ENCODE assay signal across 20 cellular contexts in genomic region chr15:56959318-56959648, GRCh38. TPM values are rescaled to one million over a fixed set of nuclear protein-coding genes. Genes with fewer than 3 reads are reported as not detected.
DNase-seq lines count a peak whose midpoint lies in the region; ATAC-seq, FAIRE-seq and TF ChIP-seq lines count a peak whose summit lies in the region.
"Had no signal": no experiment of that assay in that cellular context is flagged by ENCODE, and none has a peak within 500 bp of the region (broad histone marks: within the 10 kb centered on the region; RNA-seq: fewer than 3 reads in every experiment).

No MANE protein-coding gene starts in this region.

- H3K36me3 Mint-ChIP-seq in WTC11: peaks cover 14% of the 10 kb centered on the region

- H4K20me1 ChIP-seq in HepG2 (ENCODE audit: insufficient read depth, low read length): peaks cover 4% of the 10 kb centered on the region

- H3K4me1 Mint-ChIP-seq in WTC11: peaks cover 57% of the 10 kb centered on the region

- peak overlapping the region; percentile 58; the same call in 1 of the 2 replicates for H3K27ac Mint-ChIP-seq in WTC11
- H3K27ac Mint-ChIP-seq: B cell; CD4-positive, alpha-beta memory T cell had no signal

- in situ Hi-C loops in HepG2 (cut with HindIII; ENCODE audit: extremely low pct_ligation_motif_present, low pct_unique_long_range_greater_than_20kb): no loop called here

- ATAC-seq in Right ventricle myocardium inferior: no peak
- ATAC-seq in WTC11: no peak
- ATAC-seq in HepG2: no peak
- ATAC-seq in HG02763 (IDR thresholded peaks at IDR 0.05; ENCODE audit: unreplicated experiment): no peak
- no peak for ATAC-seq in HG02571 (IDR thresholded peaks at IDR 0.05; ENCODE audit: unreplicated experiment)

- peak; percentile 42 for FAIRE-seq in HepG2 (lab: Jason Lieb, UNC)
- FAIRE-seq: D721Med, H54 had no signal

- TF ChIP-seq CTCF in cardiac muscle cell (IDR thresholded peaks at IDR 0.05; ENCODE audit: low read depth, low read length) (no peak), WTC11 (IDR thresholded peaks at IDR 0.05) (no peak), HepG2 (CRISPR knock-in tag; IDR thresholded peaks at IDR 0.05) (no peak)

- no peaks in the 10 kb centered on the region for H3K36me3 ChIP-seq in cardiac muscle cell
- no peaks in the 10 kb centered on the region for H3K36me3 ChIP-seq in HepG2 (replicated peaks in 1 of 2; ENCODE audit: control insufficient read depth in 1 of 2, insufficient read depth in 2 of 2, low read length in 2 of 2)

- CTCF ChIA-PET in WTC11 (lab: Charles Lee) (no interaction called here), HepG2 (lab: Yijun Ruan, JAX; ENCODE audit: low intra/inter-chr PET ratio, low total read pairs) (no interaction called here)

- H3K27me3 ChIP-seq in cardiac muscle cell: no peaks in the 10 kb centered on the region
- no peaks in the 10 kb centered on the region for H3K27me3 ChIP-seq in HepG2 (ENCODE audit: control insufficient read depth in 1 of 2, insufficient read depth in 2 of 2, low read length in 2 of 2)

- H3K9ac ChIP-seq in HepG2 (ENCODE audit: insufficient read depth, low read depth, low read length): no peak overlapping the region

- intact Hi-C loops in Right ventricle myocardium inferior (cut with DNase I) (no loop called here), HepG2 (cut with micrococcal nuclease; ENCODE audit: unreplicated experiment) (no loop called here)

- H3K9me3 ChIP-seq in cardiac muscle cell (ENCODE audit: low read depth): no peaks in the 10 kb centered on the region
- no peaks in the 10 kb centered on the region for H3K9me3 ChIP-seq in HepG2 (ENCODE audit: low read length)

- H3K27ac ChIP-seq in cardiac muscle cell: peak overlapping the region; percentile 74
- no peak overlapping the region for H3K27ac ChIP-seq in HepG2 (ENCODE audit: extremely low read length, insufficient read depth, low read length)
- H3K27ac ChIP-seq: RWPE1 had no signal

- POLR2A ChIA-PET in WTC11 (lab: Charles Lee) (no interaction called here), HepG2 (lab: Yijun Ruan, JAX) (no interaction called here)

- H3K4me2 ChIP-seq in HepG2 (ENCODE audit: low read depth, low read length): no peak overlapping the region; the same call in 1 of the 2 replicates

- peaks cover 85% of the 10 kb centered on the region for H3K79me2 ChIP-seq in HepG2 (ENCODE audit: insufficient read depth, low read length)

- H3K9me3 Mint-ChIP-seq in WTC11: peaks cover 12% of the 10 kb centered on the region

- DNase-seq in cardiac muscle cell (ENCODE audit: low read depth in 1 of 2, low spot score in 1 of 2): no peak
- no peak for DNase-seq in Right ventricle myocardium inferior (ENCODE audit: missing footprints)
- no peak for DNase-seq in WTC11 (ENCODE audit: low spot score)
- peak; percentile 40 for DNase-seq in HepG2 (ENCODE audit: low spot score)
- no peak for DNase-seq in hippocampal formation (lab: John Stamatoyannopoulos, UW)
- DNase-seq: CD4-positive, alpha-beta memory T cell; DMS79 treated with DMSO at 0.1 percent for 48 hours; GDM1; IMR-90; NCI-H1048; NCI-H1694; NCI-H2107; NCI-H345; NCI-H69 had no signal

- H3K4me1 ChIP-seq in cardiac muscle cell (ENCODE audit: low read depth) (peaks cover 34% of the 10 kb centered on the region), HepG2 (ENCODE audit: insufficient read depth, low read length) (peaks cover 67% of the 10 kb centered on the region)

- no peak overlapping the region for H2AFZ ChIP-seq in HepG2 (ENCODE audit: low read length)

- no peak overlapping the region for H3K4me3 ChIP-seq in cardiac muscle cell
- no peak overlapping the region for H3K4me3 ChIP-seq in HepG2 (replicated peaks in 1 of 3; ENCODE audit: insufficient read depth in 1 of 3, low read depth in 2 of 3, low read length in 3 of 3)

- no TSS peak for BruUV-seq in HepG2 (replicated peaks; lab: Mats Ljungman, UMichigan)

- no peaks in the 10 kb centered on the region for H3K27me3 Mint-ChIP-seq in WTC11 (ENCODE audit: low read depth)
- H3K27me3 Mint-ChIP-seq: B cell; CD4-positive, alpha-beta memory T cell had no signal

- TF ChIP-seq RAD21 in HepG2 (CRISPR knock-in tag; IDR thresholded peaks at IDR 0.05): no peak

- TF ChIP-seq EP300 in HepG2 (IDR thresholded peaks at IDR 0.05; ENCODE audit: low read depth in 2 of 2, low read length in 2 of 2) (no peak), HepG2 (CRISPR knock-in tag; IDR thresholded peaks at IDR 0.05; ENCODE audit: borderline replicate concordance) (no peak)

- H3K4me3 Mint-ChIP-seq in WTC11: no peak overlapping the region
- H3K4me3 Mint-ChIP-seq: B cell had no signal

- no peak for TF ChIP-seq POLR2A in HepG2 (IDR thresholded peaks at IDR 0.05; ENCODE audit: insufficient read depth in 1 of 2, low read depth in 2 of 2, low read length in 2 of 2)

TF ChIP-seq in WTC11, 78 proteins besides CTCF, POLR2A, EP300 and RAD21 (continues in another document):
- no peak for TF ChIP-seq ZBTB43 (CRISPR knock-in tag; IDR thresholded peaks at IDR 0.05)

TF ChIP-seq in HepG2, 621 proteins besides CTCF, POLR2A, EP300 and RAD21 (continues in another document):
- TF ChIP-seq SMC3 (IDR thresholded peaks at IDR 0.05; ENCODE audit: low read length) (no peak), NFIC (IDR thresholded peaks at IDR 0.05; ENCODE audit: low read length) (no peak), HOXA3 (CRISPR knock-in tag; IDR thresholded peaks at IDR 0.05) (no peak), SOX13 (IDR thresholded peaks at IDR 0.05) (no peak), SOX13 (CRISPR knock-in tag; conservative IDR thresholded peaks at IDR 0.05 in 1 of 2, IDR thresholded peaks at IDR 0.05 in 1 of 2) (peak in 1 of 2 experiments; percentile 26; a peak in 1 of 4 replicates), TRAFD1 (CRISPR knock-in tag; IDR thresholded peaks at IDR 0.05; ENCODE audit: borderline replicate concordance) (no peak), SAP130 (CRISPR knock-in tag; IDR thresholded peaks at IDR 0.05; ENCODE audit: low read depth) (peak; percentile 19; the same call in 1 of the 2 replicates), TFAP4 (IDR thresholded peaks at IDR 0.05; ENCODE audit: borderline replicate concordance, low read depth) (peak; percentile 79; the same call in 1 of the 2 replicates), CEBPG (CRISPR knock-in tag; IDR thresholded peaks at IDR 0.05) (peak; percentile 27; the same call in 1 of the 2 replicates)

RNA-seq across cellular contexts. Expression of gene TCF12, which starts 40.8 kb away (rescaled TPM):
- total RNA-seq in cardiac muscle cell (135 and 137 TPM in 2 replicates), Right ventricle myocardium inferior (46.5 TPM), WTC11 (2021) (73.2 to 92.9 TPM (median 81.3 TPM) in 3 replicates), HepG2 (2016; rRNA removed; fragmentation: Illumina TruSeq; extraction: Trizol) (51.1 and 70.7 TPM in 2 replicates)
- polyA plus RNA-seq in cardiac muscle cell (42.6 and 58.4 TPM in 2 replicates), HepG2 (2011; rRNA removed) (36.9 and 48.6 TPM in 2 replicates)
- 13.7 and 16.8 TPM in 2 replicates for total RNA-seq in HepG2 (2016; cell fraction: cytosol; rRNA removed; fragmentation: Illumina TruSeq; extraction: Trizol; ENCODE audit: low read depth)
- total RNA-seq in HepG2 (2016; cell fraction: insoluble cytoplasmic fraction; rRNA removed; fragmentation: Illumina TruSeq; extraction: Trizol): 47.0 and 70.2 TPM in 2 replicates
- 27.3 and 30.1 TPM in 2 replicates for total RNA-seq in HepG2 (2016; cell fraction: membrane; rRNA removed; fragmentation: Illumina TruSeq; extraction: Trizol)
- 105 and 129 TPM in 2 replicates for total RNA-seq in HepG2 (2016; cell fraction: nucleus; rRNA removed; fragmentation: Illumina TruSeq; extraction: Trizol)
- 25.5 and 30.5 TPM in 2 replicates for polyA plus RNA-seq in HepG2 (2011; cell fraction: cytosol; rRNA removed)
- 49.1 and 60.7 TPM in 2 replicates for polyA plus RNA-seq in HepG2 (2011; cell fraction: nucleus; rRNA removed)
- polyA plus RNA-seq in HepG2 (2012): 22.3 and 23.4 TPM in 2 replicates
- polyA plus RNA-seq in HepG2 (2016; cell fraction: cytosol; fragmentation: Illumina TruSeq; extraction: Trizol; ENCODE audit: low read depth): 3.5 and 3.7 TPM in 2 replicates
- polyA plus RNA-seq in HepG2 (2016; cell fraction: insoluble cytoplasmic fraction; fragmentation: Illumina TruSeq; extraction: Trizol; ENCODE audit: low read depth): 54.8 and 57.4 TPM in 2 replicates
- polyA plus RNA-seq in HepG2 (2016; cell fraction: membrane; fragmentation: Illumina TruSeq; extraction: Trizol; ENCODE audit: low read depth): 14.8 and 15.1 TPM in 2 replicates
- polyA plus RNA-seq in HepG2 (2016; cell fraction: nucleus; fragmentation: Illumina TruSeq; extraction: Trizol; ENCODE audit: insufficient read depth, low read depth): 35.3 and 37.3 TPM in 2 replicates
- 93.3 and 126 TPM in 2 replicates for polyA minus RNA-seq in HepG2 (2011; rRNA and poly(A)+ RNA removed; ENCODE audit: low replicate concordance)
- 34.1 and 36.3 TPM in 2 replicates for polyA minus RNA-seq in HepG2 (2011; cell fraction: cytosol; rRNA and poly(A)+ RNA removed)
- polyA minus RNA-seq in HepG2 (2011; cell fraction: nucleus; rRNA and poly(A)+ RNA removed): 114 and 125 TPM in 2 replicates
